In genomic region chr2:1707771-1708351, GRCh38 we compare ENCODE assay signal across 8 cellular contexts. TPM values are rescaled to one million over a fixed set of nuclear protein-coding genes. Genes with fewer than 3 reads are reported as not detected.
A peak's percentile ranks its signal among the peaks of the same experiment; 100 is the strongest.
DNase-seq lines count a peak whose midpoint lies in the region; ATAC-seq and TF ChIP-seq lines count a peak whose summit lies in the region.

No MANE protein-coding gene starts in this region.

- H3K9me2 ChIP-seq in GM23248 (ENCODE audit: insufficient read depth): no peaks in the 10 kb centered on the region

- TF ChIP-seq CTCF in RWPE1 (conservative IDR thresholded peaks at IDR 0.05; ENCODE audit: low read depth) (no peak), fibroblast of the aortic adventitia (IDR thresholded peaks at IDR 0.05; ENCODE audit: insufficient read depth, low read length) (no peak)

- no peak overlapping the region for H2BK120ac ChIP-seq in trophoblast cell (ENCODE audit: insufficient read depth, low read length, poor library complexity)

- WGBS in GM23248 (ENCODE audit: low coverage in 1 of 2, low lambda C conversion rate in 2 of 2, missing lambda C conversion rate in 2 of 2), 2 experiments: 7% methylated on average over 20 to 21 of the region's 21 CpGs
- WGBS in trophoblast cell (ENCODE audit: extremely low coverage, insufficient coverage, insufficient read length): no CpG with 5 or more reads among the region's 21 CpGs

- H2AFZ ChIP-seq in GM23248 (peak overlapping the region; percentile 22; the same call in 1 of the 2 replicates), trophoblast cell (ENCODE audit: insufficient read depth, low read length, poor library complexity) (no peak overlapping the region)

- DNase-seq in GM23248 (peak; percentile 94), RWPE1 (ENCODE audit: low spot score) (peak; percentile 68), fibroblast of the aortic adventitia (ENCODE audit: low read depth) (peak; percentile 98), trophoblast cell (peak; percentile 62 to 83), NAMALWA (ENCODE audit: low spot score) (no peak)

- H3K79me1 ChIP-seq in trophoblast cell (ENCODE audit: low read length): no peaks in the 10 kb centered on the region

- no peak overlapping the region for H3K23ac ChIP-seq in trophoblast cell (ENCODE audit: low read length)

- no peak overlapping the region for H4K8ac ChIP-seq in trophoblast cell (ENCODE audit: low read depth, low read length)

- no peak overlapping the region for H2BK12ac ChIP-seq in trophoblast cell (ENCODE audit: low read length)

- H3K4me2 ChIP-seq in GM23248 (ENCODE audit: unreplicated experiment): peak overlapping the region; percentile 82
- H3K4me2 ChIP-seq in trophoblast cell (ENCODE audit: low read length): peak overlapping the region; percentile 14

- H3K9me3 ChIP-seq in GM23248 (ENCODE audit: low read depth) (no peaks in the 10 kb centered on the region), trophoblast cell (ENCODE audit: insufficient read depth, low read depth, low read length) (peaks cover 1% of the 10 kb centered on the region)

- peaks cover 64% of the 10 kb centered on the region for H3K79me2 ChIP-seq in GM23248 (ENCODE audit: insufficient read depth)
- peaks cover 3% of the 10 kb centered on the region for H3K79me2 ChIP-seq in trophoblast cell (ENCODE audit: control insufficient read depth, insufficient read depth, low read length, poor library complexity)

- in situ Hi-C loops in GM23248 (cut with MboI): no loop called here

- no peaks in the 10 kb centered on the region for H3K36me3 ChIP-seq in GM23248 (ENCODE audit: low read depth)
- peaks cover 2 to 7% of the 10 kb centered on the region in 2 experiments for H3K36me3 ChIP-seq in trophoblast cell (ENCODE audit: control insufficient read depth in 1 of 2, insufficient read depth in 2 of 2, low read length in 2 of 2)

- CTCF ChIA-PET in RWPE1 (lab: Yijun Ruan, JAX): interaction anchor here (0.7 to 1.2 kb wide), 3 partner anchors 9 to 43 kb away, joined by 3 to 4 read pairs (median 3); no protein-coding TSS in a partner anchor

- H3K27me3 ChIP-seq in GM23248 (replicated peaks; ENCODE audit: insufficient read depth) (no peaks in the 10 kb centered on the region), trophoblast cell (ENCODE audit: insufficient read depth, low read length) (no peaks in the 10 kb centered on the region)

- H3K4ac ChIP-seq in trophoblast cell (ENCODE audit: low read depth, low read length): no peak overlapping the region

- peaks cover 5% of the 10 kb centered on the region for H3F3A ChIP-seq in GM23248 (ENCODE audit: insufficient read depth)

- H2AK5ac ChIP-seq in trophoblast cell (ENCODE audit: low read length): no peak overlapping the region

- H3K14ac ChIP-seq in trophoblast cell (ENCODE audit: low read length): no peak overlapping the region

- POLR2A ChIA-PET in RWPE1 (lab: Yijun Ruan, JAX; ENCODE audit: low non-redundant PET): no interaction called here

- H3K18ac ChIP-seq in trophoblast cell (ENCODE audit: low read length): no peak overlapping the region

- H3K9ac ChIP-seq in GM23248: peak overlapping the region; percentile 68
- H3K9ac ChIP-seq in trophoblast cell (ENCODE audit: low read length): no peak overlapping the region

- no peak overlapping the region for H2BK5ac ChIP-seq in trophoblast cell (ENCODE audit: low read depth, low read length, poor library complexity)

- H3K4me1 ChIP-seq in GM23248 (ENCODE audit: insufficient read depth) (peaks cover 10% of the 10 kb centered on the region), trophoblast cell (ENCODE audit: control insufficient read depth in 1 of 2, insufficient read depth in 2 of 2, low read length in 2 of 2) (peaks cover 19 to 25% of the 10 kb centered on the region in 2 experiments)

- H3K27ac ChIP-seq in GM23248 (peak overlapping the region; percentile 78), RWPE1 (peak overlapping the region; percentile 100), trophoblast cell (ENCODE audit: low read depth, low read length) (peak overlapping the region; percentile 20)

- H4K12ac ChIP-seq in trophoblast cell (ENCODE audit: low read depth, low read length): no peak overlapping the region

- no peak overlapping the region for H4K91ac ChIP-seq in trophoblast cell (ENCODE audit: low read depth, low read length)

- peaks cover 5% of the 10 kb centered on the region for H4K20me1 ChIP-seq in GM23248 (ENCODE audit: insufficient read depth)

- ATAC-seq in GM18519 (IDR thresholded peaks at IDR 0.05; ENCODE audit: low FRiP score, unreplicated experiment) (no peak), HG03571 (IDR thresholded peaks at IDR 0.05; ENCODE audit: unreplicated experiment) (no peak), HG02981 (IDR thresholded peaks at IDR 0.05; ENCODE audit: unreplicated experiment) (no peak)

- peak overlapping the region; percentile 59 for H3K4me3 ChIP-seq in GM23248
- H3K4me3 ChIP-seq in fibroblast of the aortic adventitia (ENCODE audit: low read depth, low read length): peak overlapping the region; percentile 46
- H3K4me3 ChIP-seq in trophoblast cell (ENCODE audit: low read depth, low read length): no peak overlapping the region

RNA-seq across cellular contexts. Expression of gene PXDN, which starts 36.5 kb away (rescaled TPM):
- total RNA-seq in GM23248 (2014; rRNA removed; shearing (Covaris generic)): 263 and 291 TPM in 2 replicates
- polyA plus RNA-seq in GM23248 (2016; fragmentation: Nextera tagmentation; extraction: Ambion mirVana): 222 and 235 TPM in 2 replicates
- total RNA-seq in fibroblast of the aortic adventitia (ENCODE audit: low replicate concordance): 55.5 and 137 TPM in 2 replicates
- 194 and 203 TPM in 2 replicates for polyA plus RNA-seq in trophoblast cell (2013)

Comparison
In these comparisons a context has a peak if more than half of its experiments do, and no peak if none do; other contexts are left out.
1. H3K27ac ChIP-seq: peak in every context shown above with its lines; median percentile 100 in RWPE1; 78 in GM23248; 20 in trophoblast cell.